9 cellular contexts compared by ENCODE assay signal in the genomic region with DNA sequence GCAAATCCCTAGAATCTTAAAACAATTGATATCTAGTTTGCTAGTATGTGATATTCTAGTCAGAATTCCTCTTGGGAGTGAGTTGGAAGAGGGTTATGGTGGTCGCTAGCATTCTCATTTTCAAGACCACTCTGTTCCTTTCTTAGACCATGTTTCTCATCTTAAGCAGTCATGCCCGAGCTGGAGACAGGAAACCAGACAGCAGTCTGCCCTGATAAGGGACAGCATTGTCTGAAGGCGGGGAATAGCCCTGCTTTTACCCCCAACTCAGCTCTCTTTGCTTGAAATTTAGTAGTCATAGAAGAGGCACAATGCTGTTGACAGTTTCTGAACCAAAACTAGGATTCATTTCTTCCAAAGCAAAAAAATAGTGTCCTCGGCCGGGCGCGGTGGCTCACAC. TPM values are rescaled to one million over a fixed set of nuclear protein-coding genes. Genes with fewer than 3 reads are reported as not detected.
A peak's percentile ranks its signal among the peaks of the same experiment; 100 is the strongest.
DNase-seq lines count a peak whose midpoint lies in the region; ATAC-seq and TF ChIP-seq lines count a peak whose summit lies in the region.
"Had no signal": no experiment of that assay in that cellular context is flagged by ENCODE, and none has a peak within 500 bp of the region (broad histone marks: within the 10 kb centered on the region; RNA-seq: fewer than 3 reads in every experiment).

No MANE protein-coding gene starts in this region.

- H3K4me1 Mint-ChIP-seq in activated naive CD4-positive, alpha-beta T cell treated with anti-CD3 and anti-CD28 coated beads for 36 hours (ENCODE audit: low read depth), result peaks cover 83% of the 10 kb centered on the region
- peaks cover 76% of the 10 kb centered on the region for H3K4me1 Mint-ChIP-seq in central memory CD8-positive, alpha-beta T cell

- TF ChIP-seq CTCF in tibial artery (IDR thresholded peaks at IDR 0.05), result no peak

- no peaks in the 10 kb centered on the region for H3K9me3 ChIP-seq in tibial artery

- CTCF ChIA-PET in activated naive CD4-positive, alpha-beta T cell treated with anti-CD3 and anti-CD28 coated beads for 36 hours (lab: Charles Lee), result interaction anchor here (1.0 to 5.8 kb wide), 2 partner anchors 63 to 350 kb away, joined by 3 to 32 read pairs; no protein-coding TSS in a partner anchor

- no peaks in the 10 kb centered on the region for H3K36me3 ChIP-seq in tibial artery

- DNase-seq in activated naive CD4-positive, alpha-beta T cell treated with anti-CD3 and anti-CD28 coated beads for 36 hours, result no peak
- DNase-seq in activated naive CD4-positive, alpha-beta T cell treated with Interleukin-2 at 50 U/mL for 16 hours, result no peak
- no peak for DNase-seq in central memory CD8-positive, alpha-beta T cell (ENCODE audit: low spot score in 2 of 2)
- peak; percentile 9 for DNase-seq in mucosa of gallbladder (ENCODE audit: low spot score)
- DNase-seq in tibial artery, result no peak
- no peak for DNase-seq in iPS-NIHi11 (ENCODE audit: low spot score)
- DNase-seq: NCI-H226 had no signal

- peak overlapping the region; percentile 74 for H3K27ac Mint-ChIP-seq in activated naive CD4-positive, alpha-beta T cell treated with anti-CD3 and anti-CD28 coated beads for 36 hours
- H3K27ac Mint-ChIP-seq in central memory CD8-positive, alpha-beta T cell (ENCODE audit: low read depth), result peak overlapping the region; percentile 95

- intact Hi-C loops in activated naive CD4-positive, alpha-beta T cell treated with anti-CD3 and anti-CD28 coated beads for 36 hours (cut with micrococcal nuclease), result loop anchor here (5.0 to 10.0 kb wide), 3 partner anchors 363 to 1536 kb away; partner anchors contain the start of genes N4BP2 and TMEM156
- intact Hi-C loops in tibial artery (cut with DNase I; ENCODE audit: low total_unique reads), result no loop called here

- no peak overlapping the region for H3K4me3 ChIP-seq in tibial artery

- ATAC-seq in central memory CD8-positive, alpha-beta T cell (replicated peaks; ENCODE audit: extremely low read depth, poor library complexity, severe bottlenecking), result no peak
- no peak for ATAC-seq in GM18517 (IDR thresholded peaks at IDR 0.05; ENCODE audit: unreplicated experiment)
- ATAC-seq in GM18907 (IDR thresholded peaks at IDR 0.05; ENCODE audit: unreplicated experiment), result no peak

- peaks cover 4 to 85% (median 62%) of the 10 kb centered on the region in 4 donors for H3K4me1 ChIP-seq in tibial artery

- no peaks in the 10 kb centered on the region for H3K27me3 Mint-ChIP-seq in activated naive CD4-positive, alpha-beta T cell treated with anti-CD3 and anti-CD28 coated beads for 36 hours (ENCODE audit: low read depth)
- no peaks in the 10 kb centered on the region for H3K27me3 Mint-ChIP-seq in central memory CD8-positive, alpha-beta T cell

- no peaks in the 10 kb centered on the region for H3K27me3 ChIP-seq in tibial artery

- peaks cover 6% of the 10 kb centered on the region for H3K36me3 Mint-ChIP-seq in activated naive CD4-positive, alpha-beta T cell treated with anti-CD3 and anti-CD28 coated beads for 36 hours (ENCODE audit: low read depth)
- H3K36me3 Mint-ChIP-seq in central memory CD8-positive, alpha-beta T cell (ENCODE audit: insufficient read depth), result peaks cover 40% of the 10 kb centered on the region

- H3K27ac ChIP-seq in tibial artery, result peak overlapping the region; percentile 38 to 99

- H3K4me3 Mint-ChIP-seq in activated naive CD4-positive, alpha-beta T cell treated with anti-CD3 and anti-CD28 coated beads for 36 hours, result no peak overlapping the region
- peak overlapping the region; percentile 65 for H3K4me3 Mint-ChIP-seq in central memory CD8-positive, alpha-beta T cell

- no peaks in the 10 kb centered on the region for H3K9me3 Mint-ChIP-seq in activated naive CD4-positive, alpha-beta T cell treated with anti-CD3 and anti-CD28 coated beads for 36 hours
- no peaks in the 10 kb centered on the region for H3K9me3 Mint-ChIP-seq in central memory CD8-positive, alpha-beta T cell

RNA-seq across cellular contexts. Expression of gene KLF3, which starts 5.2 kb away (rescaled TPM):
- 10 to 100 TPM; 15.2 to 15.8 TPM for total RNA-seq in activated naive CD4-positive, alpha-beta T cell treated with anti-CD3 and anti-CD28 coated beads for 36 hours
- total RNA-seq in mucosa of gallbladder, result 81.0 TPM
